ENCODE assay signal across 8 cellular contexts in genomic region chr4:121072836-121073362, GRCh38. TPM values are rescaled to one million over a fixed set of nuclear protein-coding genes. Genes with fewer than 3 reads are reported as not detected.
A peak's percentile ranks its signal among the peaks of the same experiment; 100 is the strongest.
DNase-seq lines count a peak whose midpoint lies in the region; ATAC-seq, FAIRE-seq and TF ChIP-seq lines count a peak whose summit lies in the region.

No MANE protein-coding gene starts in this region.

- H2AFZ ChIP-seq in keratinocyte (ENCODE audit: control insufficient read depth, low read length): no peak overlapping the region

- peak; percentile 10 for DNase-seq in stimulated activated CD4-positive, alpha-beta T cell treated with anti-CD3 and anti-CD28 coated beads, Interleukin-4, amount 100 ng/mL, for 1 hour
- DNase-seq in stimulated activated CD4-positive, alpha-beta T cell treated with anti-CD3 and anti-CD28 coated beads, Interleukin-12 subunit alpha, Interleukin-12 subunit beta, amount 100 ng/mL, for 4 hours: no peak
- DNase-seq in ascending aorta (ENCODE audit: low spot score in 2 of 2) (no peak), keratinocyte (ENCODE audit: low read depth, low spot score) (no peak), medulla oblongata (ENCODE audit: extremely low spot score) (no peak), cerebellum (ENCODE audit: low spot score) (no peak), NCI-H1436 (lab: John Stamatoyannopoulos, UW) (no peak)
- DNase-seq in stimulated activated naive CD8-positive, alpha-beta T cell treated with anti-CD3 and anti-CD28 coated beads, Interleukin-15, Interleukin-2, amounts not matched to agents 100 U/mL and 50 U/mL, for 24 hours: peak; percentile 17

- no peak for ATAC-seq in stimulated activated naive CD8-positive, alpha-beta T cell treated with anti-CD3 and anti-CD28 coated beads, Interleukin-15, Interleukin-2, amounts not matched to agents 100 U/mL and 50 U/mL, for 24 hours

- H3K79me2 ChIP-seq in keratinocyte (ENCODE audit: control insufficient read depth, insufficient read depth, low read length): no peaks in the 10 kb centered on the region

- H3K4me1 ChIP-seq in ascending aorta (peaks cover 5 to 12% of the 10 kb centered on the region in 2 donors), keratinocyte (ENCODE audit: control insufficient read depth, extremely low read depth, insufficient read depth, low read length) (peaks cover 8% of the 10 kb centered on the region)

- H3K9ac ChIP-seq in keratinocyte (ENCODE audit: control insufficient read depth, extremely low read depth, insufficient read depth, low read length): no peak overlapping the region

- H3K9me1 ChIP-seq in keratinocyte (ENCODE audit: control insufficient read depth, extremely low read depth, insufficient read depth, low read length): no peaks in the 10 kb centered on the region

- H3K27me3 ChIP-seq in ascending aorta (no peaks in the 10 kb centered on the region), keratinocyte (ENCODE audit: control insufficient read depth, extremely low read depth, insufficient read depth, low read length) (peaks cover 55% of the 10 kb centered on the region)

- H3K36me3 ChIP-seq in ascending aorta (no peaks in the 10 kb centered on the region), keratinocyte (ENCODE audit: control insufficient read depth in 2 of 2, extremely low read depth in 1 of 2, insufficient read depth in 2 of 2, low read length in 2 of 2) (no peaks in the 10 kb centered on the region)

- no peak for FAIRE-seq in keratinocyte (lab: Jason Lieb, UNC)

- intact Hi-C loops in ascending aorta (cut with DNase I): loop anchor here (5.0 kb wide), 1 partner anchor 151 kb away; the partner anchor contains the start of gene PRDM5

- H3K9me3 ChIP-seq in ascending aorta (no peaks in the 10 kb centered on the region), keratinocyte (ENCODE audit: control insufficient read depth, low read depth, low read length) (no peaks in the 10 kb centered on the region)

- no peaks in the 10 kb centered on the region for H4K20me1 ChIP-seq in keratinocyte (ENCODE audit: control insufficient read depth, extremely low read depth, insufficient read depth, low read length)

- H3K4me2 ChIP-seq in keratinocyte (ENCODE audit: control insufficient read depth, extremely low read depth, insufficient read depth, low read depth, low read length): peak overlapping the region; percentile 25

- H3K4me3 ChIP-seq in ascending aorta (peak overlapping the region; percentile 64 to 86), keratinocyte (ENCODE audit: control insufficient read depth in 2 of 3, extremely low read depth in 1 of 3, insufficient read depth in 2 of 3, low read depth in 1 of 3, low read length in 3 of 3) (peak overlapping the region in 1 of 3 experiments; percentile 31)

- dilution Hi-C loops in keratinocyte (cut with MboI; ENCODE audit: extremely low pct_ligation_motif_present, low sequenced_read_pairs): no loop called here

- H3K27ac ChIP-seq in ascending aorta (no peak overlapping the region), keratinocyte (ENCODE audit: control insufficient read depth, insufficient read depth, low read length) (no peak overlapping the region)

- TF ChIP-seq CTCF in ascending aorta (IDR thresholded peaks at IDR 0.05): no peak
- no peak for TF ChIP-seq CTCF in keratinocyte (optimal IDR thresholded peaks at IDR 0.05 in 1 of 3, IDR thresholded peaks at IDR 0.05 in 1 of 3, conservative IDR thresholded peaks at IDR 0.05 in 1 of 3; ENCODE audit: extremely low read depth in 1 of 3, insufficient read depth in 2 of 3, low read length in 3 of 3)

RNA-seq across cellular contexts. Expression of gene NDNF, which starts 0.6 kb away (rescaled TPM):
- total RNA-seq in ascending aorta (1.9 TPM), cerebellum (64.3 TPM)
- polyA plus RNA-seq in keratinocyte: not detected in 3 replicates
- polyA plus RNA-seq in keratinocyte (2011; ENCODE audit: low read depth): not detected
- polyA plus RNA-seq in keratinocyte (2011; cell fraction: cytosol; rRNA removed): not detected in 2 replicates
- 0.08 and 0.16 TPM in 2 replicates for polyA plus RNA-seq in keratinocyte (2011; cell fraction: nucleus; rRNA removed)
- polyA plus RNA-seq in keratinocyte (2012; ENCODE audit: low replicate concordance): not detected in 2 replicates
- polyA minus RNA-seq in keratinocyte: not detected in 3 replicates
- not detected for polyA minus RNA-seq in keratinocyte (2011; cell fraction: cytosol; rRNA and poly(A)+ RNA removed)
- polyA minus RNA-seq in keratinocyte (2011; cell fraction: nucleus; rRNA and poly(A)+ RNA removed): not detected in 2 replicates

Comparison
In these comparisons a context has a peak if more than half of its experiments do, and no peak if none do; other contexts are left out.
1. DNase-seq: peak in stimulated activated CD4-positive, alpha-beta T cell treated with anti-CD3 and anti-CD28 coated beads, Interleukin-4, amount 100 ng/mL, for 1 hour (single experiment) and stimulated activated naive CD8-positive, alpha-beta T cell treated with anti-CD3 and anti-CD28 coated beads, Interleukin-15, Interleukin-2, amounts not matched to agents 100 U/mL and 50 U/mL, for 24 hours (single experiment); none in stimulated activated CD4-positive, alpha-beta T cell treated with anti-CD3 and anti-CD28 coated beads, Interleukin-12 subunit alpha, Interleukin-12 subunit beta, amount 100 ng/mL, for 4 hours (single experiment), ascending aorta (0 of 2), keratinocyte (single experiment), medulla oblongata (single experiment), cerebellum (single experiment) and NCI-H1436 (single experiment).
2. RNA of gene NDNF, which starts 0.6 kb away (total RNA-seq): 64.3 TPM in cerebellum (single experiment); 1.9 TPM in ascending aorta (single experiment); every median in the first group is over 10 times any median in the second.